ENCODE assay signal across 21 cellular contexts in genomic region chr18:9608298-9608697, GRCh38. TPM values are rescaled to one million over a fixed set of nuclear protein-coding genes. Genes with fewer than 3 reads are reported as not detected.
A peak's percentile ranks its signal among the peaks of the same experiment; 100 is the strongest.
DNase-seq lines count a peak whose midpoint lies in the region; ATAC-seq and TF ChIP-seq lines count a peak whose summit lies in the region.
"Had no signal": no experiment of that assay in that cellular context is flagged by ENCODE, and none has a peak within 500 bp of the region (broad histone marks: within the 10 kb centered on the region; RNA-seq: fewer than 3 reads in every experiment).

No MANE protein-coding gene starts in this region.

- H3K9me3 ChIP-seq in breast epithelium: no peaks in the 10 kb centered on the region
- H3K9me3 ChIP-seq: left ventricle myocardium inferior, SJSA1, spleen, tibial nerve had no signal

- H3K9me3 Mint-ChIP-seq in MCF 10A (ENCODE audit: unreplicated experiment): no peaks in the 10 kb centered on the region
- H3K9me3 Mint-ChIP-seq: activated naive CD8-positive, alpha-beta T cell treated with anti-CD3 and anti-CD28 coated beads for 36 hours had no signal

- H3K4me1 ChIP-seq in breast epithelium: peaks cover 0 to 6% of the 10 kb centered on the region in 2 donors

- H3K4me3 ChIP-seq in breast epithelium: no peak overlapping the region
- H3K4me3 ChIP-seq: left ventricle myocardium inferior, SJSA1, spleen, tibial nerve had no signal

- no peaks in the 10 kb centered on the region for H3K36me3 ChIP-seq in breast epithelium

- H3K27me3 ChIP-seq in breast epithelium: no peaks in the 10 kb centered on the region
- H3K27me3 ChIP-seq: SJSA1, spleen, tibial nerve had no signal

- no peak overlapping the region for H3K27ac ChIP-seq in breast epithelium
- H3K27ac ChIP-seq: left ventricle myocardium inferior, SJSA1, spleen, tibial nerve had no signal

- CTCF ChIA-PET in MCF 10A (lab: Yijun Ruan, JAX): interaction anchor here (0.6 to 2.8 kb wide), 6 partner anchors 10 to 1661 kb away, joined by 3 to 17 read pairs (median 8); no protein-coding TSS in a partner anchor

- no peak for TF ChIP-seq POLR2A in breast epithelium (IDR thresholded peaks at IDR 0.05)

- no TSS peak for BruUV-seq in MCF 10A (replicated peaks; lab: Mats Ljungman, UMichigan)

- H3K27ac Mint-ChIP-seq in MCF 10A (ENCODE audit: low read depth, unreplicated experiment): peak overlapping the region; percentile 88
- H3K27ac Mint-ChIP-seq: activated naive CD8-positive, alpha-beta T cell treated with anti-CD3 and anti-CD28 coated beads for 36 hours had no signal

- intact Hi-C loops in MCF 10A (cut with micrococcal nuclease) (no loop called here), breast epithelium (cut with DNase I; ENCODE audit: low total_unique reads) (no loop called here)

- POLR2A ChIA-PET in MCF 10A (lab: Yijun Ruan, JAX): interaction anchor here (0.6 to 4.2 kb wide), 14 partner anchors 9 to 555 kb away, joined by 3 to 22 read pairs (median 4); no protein-coding TSS in a partner anchor

- DNase-seq in MCF 10A (ENCODE audit: unreplicated experiment) (no peak), breast epithelium (ENCODE audit: low spot score in 2 of 2) (no peak), amniotic epithelial cell (ENCODE audit: low read depth) (peak; percentile 53), iris pigment epithelial cell (ENCODE audit: low read depth) (peak; percentile 54), A172 (ENCODE audit: low spot score) (no peak)
- no peak for DNase-seq in activated effector memory CD4-positive, alpha-beta T cell treated with anti-CD3 and anti-CD28 coated beads, Interleukin-2, amount 50 U/mL, for 16 hours
- DNase-seq: ACHN; activated CD4-positive, alpha-beta T cell treated with anti-CD3 and anti-CD28 coated beads, Interleukin-2, amount 50 U/mL, for 1 hour; activated naive CD8-positive, alpha-beta T cell treated with anti-CD3 and anti-CD28 coated beads for 36 hours; activated T-cell treated with anti-CD3 and anti-CD28 coated beads for 4 hours; effector CD8-positive, alpha-beta T cell; foreskin melanocyte; left ventricle myocardium inferior; NCI-H1930; NCI-H510A treated with DMSO at 0.1 percent for 48 hours; posterior cingulate gyrus; spleen had no signal

- no peaks in the 10 kb centered on the region for H3K27me3 Mint-ChIP-seq in MCF 10A (ENCODE audit: insufficient read depth, unreplicated experiment)
- H3K27me3 Mint-ChIP-seq: activated naive CD8-positive, alpha-beta T cell treated with anti-CD3 and anti-CD28 coated beads for 36 hours had no signal

- H3K36me3 Mint-ChIP-seq in MCF 10A (ENCODE audit: insufficient read depth, unreplicated experiment): peaks cover 38% of the 10 kb centered on the region

- H3K4me3 Mint-ChIP-seq in MCF 10A (ENCODE audit: unreplicated experiment): no peak overlapping the region
- H3K4me3 Mint-ChIP-seq: activated naive CD8-positive, alpha-beta T cell treated with anti-CD3 and anti-CD28 coated beads for 36 hours had no signal

- no peak for TF ChIP-seq CTCF in MCF 10A (IDR thresholded peaks at IDR 0.05; ENCODE audit: unreplicated experiment)
- no peak for TF ChIP-seq CTCF in breast epithelium (IDR thresholded peaks at IDR 0.05)

- H3K4me1 Mint-ChIP-seq in MCF 10A (ENCODE audit: insufficient read depth, unreplicated experiment): peaks cover 47% of the 10 kb centered on the region

- ATAC-seq in GM18868 (IDR thresholded peaks at IDR 0.05; ENCODE audit: unreplicated experiment) (no peak), GM21528 (IDR thresholded peaks at IDR 0.05; ENCODE audit: low FRiP score, unreplicated experiment) (no peak)

RNA-seq across cellular contexts. Expression of gene PPP4R1, which starts 6.1 kb away (rescaled TPM):
- 88.0 and 109 TPM in 2 replicates for total RNA-seq in MCF 10A (2022)
- 100 to 1,000 TPM in 1 of 3 donors, 10 to 100 TPM in 2; 66.7 to 139 (median 93.4) TPM for total RNA-seq in breast epithelium
- 107 and 125 TPM in 2 replicates for total RNA-seq in A172 (2014; rRNA removed; shearing (Covaris generic))

Comparison
In these comparisons a context has a peak if more than half of its experiments do, and no peak if none do; other contexts are left out.
1. DNase-seq: peak in amniotic epithelial cell (single experiment) and iris pigment epithelial cell (single experiment); none in MCF 10A (single experiment), breast epithelium (0 of 2), activated effector memory CD4-positive, alpha-beta T cell treated with anti-CD3 and anti-CD28 coated beads, Interleukin-2, amount 50 U/mL, for 16 hours (single experiment) and A172 (single experiment).